7 cellular contexts compared by ENCODE assay signal in genomic region chr10:124916098-124916584, GRCh38. TPM values are rescaled to one million over a fixed set of nuclear protein-coding genes. Genes with fewer than 3 reads are reported as not detected.
DNase-seq lines count a peak whose midpoint lies in the region; ATAC-seq and TF ChIP-seq lines count a peak whose summit lies in the region.

No MANE protein-coding gene starts in this region.

- H3K27ac ChIP-seq in heart right ventricle = peak overlapping the region; percentile 86 to 99 (median 96)
- H3K27ac ChIP-seq in sigmoid colon = peak overlapping the region; percentile 93 to 100 (median 96)

- H3K36me3 Mint-ChIP-seq in activated CD8-positive, alpha-beta T cell treated with anti-CD3 and anti-CD28 coated beads for 36 hours (ENCODE audit: low read depth) = peaks cover 2% of the 10 kb centered on the region

- peak overlapping the region; percentile 82 for H3K4me3 Mint-ChIP-seq in activated CD8-positive, alpha-beta T cell treated with anti-CD3 and anti-CD28 coated beads for 36 hours

- WGBS in heart right ventricle, 2 donors = 4% methylated on average over 13 of the region's 13 CpGs
- WGBS in sigmoid colon, 2 donors = 1 to 5% methylated on average over 13 of the region's 13 CpGs

- TF ChIP-seq EP300 in sigmoid colon (IDR thresholded peaks at IDR 0.05) = no peak

- no peaks in the 10 kb centered on the region for H3K27me3 Mint-ChIP-seq in activated CD8-positive, alpha-beta T cell treated with anti-CD3 and anti-CD28 coated beads for 36 hours

- intact Hi-C loops in activated CD8-positive, alpha-beta T cell treated with anti-CD3 and anti-CD28 coated beads for 36 hours (cut with micrococcal nuclease) = loop anchor here (5.0 kb wide), 1 partner anchor 384 kb away; no protein-coding TSS in a partner anchor
- intact Hi-C loops in heart right ventricle (cut with DNase I) = loop anchor here in 5 of 10 donors (5.0 to 10.0 kb wide), 8 partner anchors 59 to 799 kb away; partner anchors contain the start of genes ABRAXAS2 (in 2 of the 5), CTBP2 (in 1 of the 5) and EDRF1 (in 1 of the 5)
- intact Hi-C loops in sigmoid colon (cut with DNase I) = loop anchor here (5.0 to 10.0 kb wide), 6 partner anchors 41 to 384 kb away; partner anchors contain the start of gene FAM53B

- no peak for TF ChIP-seq CTCF in activated CD8-positive, alpha-beta T cell treated with anti-CD3 and anti-CD28 coated beads for 36 hours (IDR thresholded peaks at IDR 0.05)
- TF ChIP-seq CTCF in heart right ventricle (IDR thresholded peaks at IDR 0.05) (no peak), sigmoid colon (IDR thresholded peaks at IDR 0.05) (no peak)

- H3K4me3 ChIP-seq in heart right ventricle (peak overlapping the region; percentile 27 to 92 (median 86)), sigmoid colon (peak overlapping the region; percentile 72 to 94 (median 87))

- H3K9me3 ChIP-seq in heart right ventricle = no peaks in the 10 kb centered on the region
- H3K9me3 ChIP-seq in sigmoid colon = no peaks in the 10 kb centered on the region

- POLR2A ChIA-PET in activated CD8-positive, alpha-beta T cell treated with anti-CD3 and anti-CD28 coated beads for 36 hours (lab: Charles Lee) = interaction anchor here (0.5 to 1.6 kb wide), 8 partner anchors 10 to 273 kb away, joined by 3 to 6 read pairs (median 4); partner anchors contain the start of gene FAM53B

- no peaks in the 10 kb centered on the region for H3K36me3 ChIP-seq in heart right ventricle
- no peaks in the 10 kb centered on the region for H3K36me3 ChIP-seq in sigmoid colon

- ATAC-seq in GM18861 (IDR thresholded peaks at IDR 0.05; ENCODE audit: unreplicated experiment) = peak; percentile 3
- peak; percentile 5 for ATAC-seq in HG03196 (IDR thresholded peaks at IDR 0.05; ENCODE audit: unreplicated experiment)
- ATAC-seq in activated CD8-positive, alpha-beta T cell treated with anti-CD3 and anti-CD28 coated beads for 36 hours = peak; percentile 3
- peak in 1 of 8 donors; percentile 4 for ATAC-seq in heart right ventricle

- CTCF ChIA-PET in activated CD8-positive, alpha-beta T cell treated with anti-CD3 and anti-CD28 coated beads for 36 hours (lab: Charles Lee) = interaction anchor here (0.9 to 1.4 kb wide), 3 partner anchors 45 to 386 kb away, joined by 3 read pairs; no protein-coding TSS in a partner anchor

- H3K27me3 ChIP-seq in heart right ventricle = no peaks in the 10 kb centered on the region
- no peaks in the 10 kb centered on the region for H3K27me3 ChIP-seq in sigmoid colon

- H3K4me1 Mint-ChIP-seq in activated CD8-positive, alpha-beta T cell treated with anti-CD3 and anti-CD28 coated beads for 36 hours (ENCODE audit: low read depth) = peaks cover 25% of the 10 kb centered on the region

- H3K9me3 Mint-ChIP-seq in activated CD8-positive, alpha-beta T cell treated with anti-CD3 and anti-CD28 coated beads for 36 hours = no peaks in the 10 kb centered on the region

- H3K4me1 ChIP-seq in heart right ventricle = peaks cover 4 to 55% (median 46%) of the 10 kb centered on the region in 9 donors
- peaks cover 0 to 52% (median 47%) of the 10 kb centered on the region in 4 donors for H3K4me1 ChIP-seq in sigmoid colon

- DNase-seq in activated CD8-positive, alpha-beta T cell treated with anti-CD3 and anti-CD28 coated beads for 36 hours = no peak
- DNase-seq in heart right ventricle = no peak
- no peak for DNase-seq in sigmoid colon
- DNase-seq in T-helper 9 cell = no peak
- DNase-seq in HuH-7.5 (ENCODE audit: low spot score) = no peak

- H3K27ac Mint-ChIP-seq in activated CD8-positive, alpha-beta T cell treated with anti-CD3 and anti-CD28 coated beads for 36 hours = peak overlapping the region; percentile 92

- no peak for TF ChIP-seq POLR2A in sigmoid colon (IDR thresholded peaks at IDR 0.05)

RNA-seq across cellular contexts. Expression of gene ZRANB1, which starts 25.8 kb away (rescaled TPM):
- total RNA-seq in activated CD8-positive, alpha-beta T cell treated with anti-CD3 and anti-CD28 coated beads for 36 hours = 10 to 100 TPM in 1 of 2 experiments, 1 to 10 TPM in 1; 9.5 to 10.1 TPM
- total RNA-seq in heart right ventricle (10 to 100 TPM; 21.5 to 33.2 (median 28.3) TPM), sigmoid colon (10 to 100 TPM; 38.0 to 49.0 (median 41.0) TPM)
- polyA plus RNA-seq in heart right ventricle (10 to 100 TPM; 13.0 to 14.6 TPM), sigmoid colon (1 to 10 TPM; 6.7 to 9.6 (median 7.6) TPM)
